Comparison of ENCODE assay signal across 24 cellular contexts in genomic region chr22:27517361-27517760, GRCh38.
"Had no signal": no experiment of that assay in that cellular context is flagged by ENCODE, and none has a peak within 500 bp of the region (broad histone marks: within the 10 kb centered on the region; RNA-seq: fewer than 3 reads in every experiment).

No MANE protein-coding gene starts in this region.

- H3K27me3 ChIP-seq: SJSA1 had no signal

- H3K4me2 ChIP-seq: KMS-11 had no signal

- H3K36me3 ChIP-seq: SJSA1 had no signal

- FAIRE-seq: HTR-8/SVneo, RCC 7860 had no signal

- DNase-seq: Kasumi-1, MM.1S, NCI-H1092 treated with DMSO at 0.1 percent for 48 hours, NCI-H1436, NCI-H187, NCI-H2029, NCI-H2081 treated with DMSO at 0.1 percent for 48 hours, NCI-H2171, NCI-H226, NCI-H446, NCI-H510A, NCI-H524 treated with DMSO at 0.1 percent for 48 hours, NCI-H69, NCI-H774, OCI-M1, Right ventricle myocardium superior, RPMI8226, SIG-M5 had no signal

- H3K9ac ChIP-seq: KMS-11 had no signal

- H3K4me3 ChIP-seq: SJSA1, SK-N-MC had no signal

- H3K9me3 ChIP-seq: SJSA1 had no signal

- H3K27ac ChIP-seq: HL-60, KMS-11, SJSA1, SK-N-MC had no signal
